8 cellular contexts compared by ENCODE assay signal in genomic region chr1:27959792-27960603, GRCh38. TPM values are rescaled to one million over a fixed set of nuclear protein-coding genes. Genes with fewer than 3 reads are reported as not detected.
DNase-seq lines count a peak whose midpoint lies in the region; ATAC-seq and TF ChIP-seq lines count a peak whose summit lies in the region.

XKR8 (plus strand) TSS chr1:27959973; CDS start chr1:27960070, 97 bp downstream.

- peaks cover 32% of the 10 kb centered on the region for H3K4me1 ChIP-seq in CD4-positive, alpha-beta memory T cell (ENCODE audit: insufficient read depth, low read length)
- H3K4me1 ChIP-seq in adipocyte (ENCODE audit: control insufficient read depth, insufficient read depth, low read length) (peaks cover 15% of the 10 kb centered on the region), heart left ventricle (peaks cover 0 to 34% (median 18%) of the 10 kb centered on the region in 12 donors), psoas muscle (no peaks in the 10 kb centered on the region), uterus (no peaks in the 10 kb centered on the region)

- intact Hi-C loops in CD4-positive, alpha-beta memory T cell (cut with micrococcal nuclease) = loop anchor here (1.0 kb wide), 1 partner anchor 19 kb away; no protein-coding TSS in a partner anchor
- intact Hi-C loops in heart left ventricle (cut with DNase I) (no loop called here), psoas muscle (cut with DNase I) (no loop called here), uterus (cut with DNase I; ENCODE audit: low total_unique reads) (no loop called here)

- H3K9me3 Mint-ChIP-seq in CD4-positive, alpha-beta memory T cell = no peaks in the 10 kb centered on the region

- 6 to 22% (median 13%) methylated on average over 26 to 68 of the region's 68 CpGs for WGBS in heart left ventricle, 4 donors
- WGBS in psoas muscle, 3 donors = 7 to 11% (median 9%) methylated on average over 49 to 68 of the region's 68 CpGs

- CTCF ChIA-PET in CD4-positive, alpha-beta memory T cell (lab: Charles Lee; ENCODE audit: partially characterized antibody) = interaction anchor here (0.9 to 5.2 kb wide), 7 partner anchors 13 to 103 kb away, joined by 3 to 30 read pairs (median 3); no protein-coding TSS in a partner anchor

- peak within 1 kb of the TSS; percentile 87 to 92 (median 89) for H3K4me3 Mint-ChIP-seq in CD4-positive, alpha-beta memory T cell

- H3K36me3 ChIP-seq in CD4-positive, alpha-beta memory T cell (ENCODE audit: insufficient read depth, low read length) = peaks cover 14% of the 10 kb centered on the region
- peaks cover 6% of the 10 kb centered on the region for H3K36me3 ChIP-seq in adipocyte (ENCODE audit: control insufficient read depth, insufficient read depth, low read length, severe bottlenecking)
- H3K36me3 ChIP-seq in heart left ventricle = peaks cover 0 to 18% (median 15%) of the 10 kb centered on the region in 9 donors
- H3K36me3 ChIP-seq in psoas muscle (ENCODE audit: insufficient read depth in 1 of 2, low read depth in 1 of 2) = peaks cover 0 to 13% of the 10 kb centered on the region in 2 donors
- no peaks in the 10 kb centered on the region for H3K36me3 ChIP-seq in uterus

- no peaks in the 10 kb centered on the region for H3K9me3 ChIP-seq in CD4-positive, alpha-beta memory T cell (ENCODE audit: control insufficient read depth in 1 of 2, low read length in 2 of 2)
- H3K9me3 ChIP-seq in adipocyte (ENCODE audit: control insufficient read depth, low read length) (no peaks in the 10 kb centered on the region), heart left ventricle (no peaks in the 10 kb centered on the region), psoas muscle (no peaks in the 10 kb centered on the region), uterus (no peaks in the 10 kb centered on the region)

- peak in 11 of 12 donors; percentile 7 to 58 (median 35) for TF ChIP-seq CTCF in heart left ventricle (IDR thresholded peaks at IDR 0.05)
- TF ChIP-seq CTCF in psoas muscle (IDR thresholded peaks at IDR 0.05) = peak; percentile 16
- TF ChIP-seq CTCF in uterus (IDR thresholded peaks at IDR 0.05) = peak in 3 of 4 experiments; percentile 39 to 54 (median 45)

- DNase-seq in CD4-positive, alpha-beta memory T cell = peak; percentile 84 to 88 (median 85)
- DNase-seq in HT1080 (ENCODE audit: low read depth) = peak; percentile 85
- peak; percentile 68 for DNase-seq in SW480 (ENCODE audit: low spot score)
- peak; percentile 78 for DNase-seq in adipocyte (ENCODE audit: low read depth)
- DNase-seq in heart left ventricle = peak; percentile 85 to 94 (median 87)
- DNase-seq in psoas muscle = peak; percentile 78 to 85
- peak; percentile 68 to 79 for DNase-seq in uterus

- peaks cover 7 to 12% of the 10 kb centered on the region in 2 donors for H3K36me3 Mint-ChIP-seq in CD4-positive, alpha-beta memory T cell

- H3K27me3 Mint-ChIP-seq in CD4-positive, alpha-beta memory T cell = no peaks in the 10 kb centered on the region

- peak within 1 kb of the TSS; percentile 83 for H3K27ac ChIP-seq in CD4-positive, alpha-beta memory T cell (ENCODE audit: low read depth, low read length)
- H3K27ac ChIP-seq in heart left ventricle = peak within 1 kb of the TSS; percentile 33 to 96 (median 91)
- H3K27ac ChIP-seq in psoas muscle = peak within 1 kb of the TSS; percentile 81
- H3K27ac ChIP-seq in uterus = peak within 1 kb of the TSS; percentile 93 to 98

- peaks cover 17 to 40% (median 25%) of the 10 kb centered on the region in 4 donors for H3K4me1 Mint-ChIP-seq in CD4-positive, alpha-beta memory T cell

- POLR2A ChIA-PET in CD4-positive, alpha-beta memory T cell (lab: Charles Lee; ENCODE audit: partially characterized antibody) = interaction anchor here (0.8 to 4.8 kb wide), 16 partner anchors 9 to 239 kb away, joined by 3 to 41 read pairs (median 6); partner anchors contain the start of genes EYA3, FAM76A, SMPDL3B and STX12

- no peaks in the 10 kb centered on the region for H3K27me3 ChIP-seq in CD4-positive, alpha-beta memory T cell (ENCODE audit: insufficient read depth, low read length)
- H3K27me3 ChIP-seq in adipocyte (replicated peaks; ENCODE audit: control insufficient read depth, insufficient read depth, low read length) = peaks cover 6% of the 10 kb centered on the region
- no peaks in the 10 kb centered on the region for H3K27me3 ChIP-seq in heart left ventricle
- H3K27me3 ChIP-seq in psoas muscle (ENCODE audit: insufficient read depth in 3 of 3, low read length in 2 of 3) = no peaks in the 10 kb centered on the region
- no peaks in the 10 kb centered on the region for H3K27me3 ChIP-seq in uterus

- ATAC-seq in GM19455 (IDR thresholded peaks at IDR 0.05; ENCODE audit: unreplicated experiment) (peak; percentile 91), heart left ventricle (peak; percentile 82 to 96 (median 96)), psoas muscle (peak; percentile 84 to 91 (median 88))

- peak in 1 of 2 donors; percentile 71 for TF ChIP-seq POLR2A in heart left ventricle (IDR thresholded peaks at IDR 0.05)
- peak; percentile 39 to 68 for TF ChIP-seq POLR2A in uterus (IDR thresholded peaks at IDR 0.05)

- H3K9ac ChIP-seq in adipocyte (ENCODE audit: low read length) = peak within 1 kb of the TSS; percentile 90

- H3K4me3 ChIP-seq in CD4-positive, alpha-beta memory T cell (ENCODE audit: low read length in 2 of 2) = peak within 1 kb of the TSS; percentile 63 to 73
- peak within 1 kb of the TSS; percentile 86 for H3K4me3 ChIP-seq in adipocyte (ENCODE audit: low read length)
- H3K4me3 ChIP-seq in heart left ventricle = peak within 1 kb of the TSS; percentile 32 to 93 (median 74)
- H3K4me3 ChIP-seq in psoas muscle = peak within 1 kb of the TSS; percentile 86
- H3K4me3 ChIP-seq in uterus = peak within 1 kb of the TSS; percentile 52 to 67

- peak within 1 kb of the TSS; percentile 81 to 94 (median 92) for H3K27ac Mint-ChIP-seq in CD4-positive, alpha-beta memory T cell

RNA-seq across cellular contexts. Expression of gene XKR8, which starts in this region (rescaled TPM):
- 10 to 100 TPM; 13.1 to 14.5 TPM for total RNA-seq in CD4-positive, alpha-beta memory T cell
- polyA plus RNA-seq in CD4-positive, alpha-beta memory T cell = 10 to 100 TPM; 18.9 to 24.7 TPM
- total RNA-seq in HT1080 (2014; rRNA removed; shearing (Covaris generic)) = 5.5 and 9.4 TPM in 2 replicates
- 13.7 and 13.9 TPM in 2 replicates for polyA plus RNA-seq in HT1080 (2015; cell fraction: cytosol; rRNA removed)
- 8.6 and 11.4 TPM in 2 replicates for polyA plus RNA-seq in HT1080 (2015; cell fraction: nucleus; rRNA removed)
- 1 to 10 TPM; 3.3 to 8.1 (median 4.5) TPM for total RNA-seq in heart left ventricle
- 1 to 10 TPM; 3.4 to 6.3 TPM for polyA plus RNA-seq in heart left ventricle
- total RNA-seq in psoas muscle = 1 to 10 TPM; 3.8 to 5.8 (median 4.3) TPM
- polyA plus RNA-seq in psoas muscle = 1 to 10 TPM; 3.3 to 5.2 (median 4.5) TPM
- 1 to 10 TPM in 3 of 4 donors, not detected in 1; 2.8 to 8.2 (median 5.0) TPM for total RNA-seq in uterus

Comparison
In these comparisons a context has a peak if more than half of its experiments do, and no peak if none do; other contexts are left out.
1. Peak in every context shown above with its lines: DNase-seq, ATAC-seq, H3K4me3 ChIP-seq and H3K27ac ChIP-seq.